In the genomic region with DNA sequence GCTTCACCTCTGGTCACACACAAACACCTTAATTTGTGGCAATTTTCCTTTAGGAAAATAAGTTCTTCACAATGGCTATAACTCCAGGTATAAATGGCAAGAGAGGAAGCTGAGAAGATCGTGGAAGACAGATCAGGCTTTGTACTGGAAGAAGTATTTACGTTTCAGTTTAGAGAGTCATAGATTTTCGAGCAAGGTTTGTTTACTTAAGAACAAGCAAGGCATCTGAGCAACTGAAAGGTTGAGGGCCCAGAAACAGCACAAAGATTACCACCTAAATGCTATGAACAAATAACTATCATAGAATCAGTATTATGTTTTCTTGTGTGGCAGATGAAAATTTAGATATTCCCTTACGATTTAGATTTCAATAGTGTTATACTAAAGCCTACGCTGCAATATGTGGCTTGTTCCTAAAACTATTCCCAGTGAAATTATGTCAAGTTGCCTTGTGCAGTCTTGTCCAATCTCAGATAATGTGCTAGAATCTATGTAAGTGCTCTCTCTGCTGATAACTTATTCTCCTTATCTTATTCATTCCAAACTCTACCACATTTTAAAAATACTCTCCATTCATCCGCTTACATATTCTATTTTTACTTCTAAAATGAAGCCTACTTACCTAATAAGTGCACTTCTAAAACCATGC, we compare ENCODE assay signal across 15 cellular contexts. TPM values are rescaled to one million over a fixed set of nuclear protein-coding genes. Genes with fewer than 3 reads are reported as not detected.
DNase-seq lines count a peak whose midpoint lies in the region; ATAC-seq, FAIRE-seq and TF ChIP-seq lines count a peak whose summit lies in the region.
"Had no signal": no experiment of that assay in that cellular context is flagged by ENCODE, and none has a peak within 500 bp of the region (broad histone marks: within the 10 kb centered on the region; RNA-seq: fewer than 3 reads in every experiment).

No MANE protein-coding gene starts in this region.

- no peak overlapping the region for H3K4me2 ChIP-seq in GM12878 (ENCODE audit: control insufficient read depth, insufficient read depth)

- H3K27ac ChIP-seq in 22Rv1, result peak overlapping the region; percentile 25; the same call in 1 of the 2 replicates
- H3K27ac ChIP-seq in GM12878 (ENCODE audit: control insufficient read depth, insufficient read depth), result no peak overlapping the region
- no peak overlapping the region for H3K27ac ChIP-seq in right lobe of liver
- no peak overlapping the region for H3K27ac ChIP-seq in right atrium auricular region
- H3K27ac ChIP-seq: SK-N-MC had no signal

- 66% methylated on average over 6 of the region's 6 CpGs for WGBS in GM12878 (ENCODE audit: insufficient coverage, insufficient replicate concordance, low lambda C conversion rate, missing lambda C conversion rate)
- WGBS in right lobe of liver (ENCODE audit: insufficient coverage, low coverage, low lambda C conversion rate, missing lambda C conversion rate), result 52% methylated on average over 6 of the region's 6 CpGs

- SMC1A ChIA-PET in GM12878 (lab: Charles Lee; ENCODE audit: uncharacterized antibody, unreplicated experiment), result no interaction called here

- TF ChIP-seq POLR2A in GM12878 (IDR thresholded peaks at IDR 0.05; ENCODE audit: low read depth, low read length), result no peak
- TF ChIP-seq POLR2A in right lobe of liver (IDR thresholded peaks at IDR 0.05), result no peak

- peaks cover under 1% of the 10 kb centered on the region for H3K4me1 Mint-ChIP-seq in activated CD4-positive, alpha-beta memory T cell treated with anti-CD3 and anti-CD28 coated beads, Interleukin-2, amount 10 ng/mL, durations not matched to agents 7 days and 5 days

- DNase-seq in GM18507 (ENCODE audit: extremely low spot score, insufficient read length, low read depth), result no peak
- no peak for DNase-seq in GM12878 (ENCODE audit: low read depth, low spot score)
- DNase-seq in right lobe of liver, result no peak
- no peak for DNase-seq in NCI-H446 (lab: John Stamatoyannopoulos, UW)
- no peak for DNase-seq in right atrium auricular region (ENCODE audit: low spot score)
- no peak for DNase-seq in activated CD4-positive, alpha-beta memory T cell treated with anti-CD3 and anti-CD28 coated beads, Interleukin-2, amount 10 ng/mL, durations not matched to agents 7 days and 5 days
- DNase-seq: AML-193, Caco-2, H9, Karpas-422, NCI-H187 treated with DMSO at 0.1 percent for 48 hours, NCI-H69 had no signal

- no peak overlapping the region for H3K4me3 ChIP-seq in GM12878
- H3K4me3 ChIP-seq in right lobe of liver, result no peak overlapping the region
- no peak overlapping the region for H3K4me3 ChIP-seq in right atrium auricular region
- H3K4me3 ChIP-seq: SK-N-MC had no signal

- no peak overlapping the region for H3K9ac ChIP-seq in GM12878 (ENCODE audit: control insufficient read depth, insufficient read depth, low read length)

- no peak for TF ChIP-seq RAD21 in GM12878 (IDR thresholded peaks at IDR 0.05; ENCODE audit: insufficient read depth, low read depth, low read length)

- H3K27me3 Mint-ChIP-seq in activated CD4-positive, alpha-beta memory T cell treated with anti-CD3 and anti-CD28 coated beads, Interleukin-2, amount 10 ng/mL, durations not matched to agents 7 days and 5 days, result peaks cover under 1% of the 10 kb centered on the region

- POLR2A ChIA-PET in GM12878 (lab: Charles Lee), result no interaction called here
- POLR2A ChIA-PET in activated CD4-positive, alpha-beta memory T cell treated with anti-CD3 and anti-CD28 coated beads, Interleukin-2, amount 10 ng/mL, durations not matched to agents 7 days and 5 days (lab: Charles Lee), result no interaction called here

- no peaks in the 10 kb centered on the region for H3K27me3 ChIP-seq in GM12878 (replicated peaks in 1 of 2; ENCODE audit: control insufficient read depth in 2 of 2, insufficient read depth in 2 of 2, low read length in 1 of 2)
- no peaks in the 10 kb centered on the region for H3K27me3 ChIP-seq in right lobe of liver
- H3K27me3 ChIP-seq in right atrium auricular region, result no peaks in the 10 kb centered on the region

- no peak for TF ChIP-seq EP300 in GM12878 (IDR thresholded peaks at IDR 0.05; ENCODE audit: borderline replicate concordance in 1 of 2, control insufficient read depth in 1 of 2, low read depth in 2 of 2, low read length in 2 of 2)

- BruUV-seq in GM12878 (replicated peaks; lab: Mats Ljungman, UMichigan), result no TSS peak

- H4K20me1 ChIP-seq in GM12878 (ENCODE audit: control insufficient read depth, insufficient read depth), result no peaks in the 10 kb centered on the region

- no peaks in the 10 kb centered on the region for H3K36me3 Mint-ChIP-seq in activated CD4-positive, alpha-beta memory T cell treated with anti-CD3 and anti-CD28 coated beads, Interleukin-2, amount 10 ng/mL, durations not matched to agents 7 days and 5 days (ENCODE audit: low read depth)

- intact Hi-C loops in GM12878 (cut with micrococcal nuclease; ENCODE audit: unreplicated experiment), result no loop called here
- intact Hi-C loops in right lobe of liver (cut with DNase I), result no loop called here

- FAIRE-seq in GM18507 (lab: Jason Lieb, UNC) (peak; percentile 36), GM12878 (lab: Jason Lieb, UNC) (no peak)

- H3K27ac Mint-ChIP-seq in activated CD4-positive, alpha-beta memory T cell treated with anti-CD3 and anti-CD28 coated beads, Interleukin-2, amount 10 ng/mL, durations not matched to agents 7 days and 5 days, result no peak overlapping the region

- H3K36me3 ChIP-seq in GM12878 (ENCODE audit: control insufficient read depth in 2 of 2, insufficient read depth in 2 of 2, low read length in 1 of 2), result no peaks in the 10 kb centered on the region
- H3K36me3 ChIP-seq in right lobe of liver, result no peaks in the 10 kb centered on the region
- no peaks in the 10 kb centered on the region for H3K36me3 ChIP-seq in right atrium auricular region

- peak overlapping the region; percentile 40 for H2AFZ ChIP-seq in GM12878 (ENCODE audit: control insufficient read depth, low read depth, low read length)

- H3K9me3 Mint-ChIP-seq in activated CD4-positive, alpha-beta memory T cell treated with anti-CD3 and anti-CD28 coated beads, Interleukin-2, amount 10 ng/mL, durations not matched to agents 7 days and 5 days, result no peaks in the 10 kb centered on the region
- H3K9me3 Mint-ChIP-seq: H9 had no signal

- no peaks in the 10 kb centered on the region for H3K9me3 ChIP-seq in GM12878 (replicated peaks; ENCODE audit: control insufficient read depth, insufficient read depth, low read length)
- no peaks in the 10 kb centered on the region for H3K9me3 ChIP-seq in right lobe of liver
- H3K9me3 ChIP-seq in right atrium auricular region, result no peaks in the 10 kb centered on the region
- H3K9me3 ChIP-seq: Caco-2 had no signal

- TF ChIP-seq CTCF in 22Rv1 (IDR thresholded peaks at IDR 0.05) (no peak), GM12878 (IDR thresholded peaks at IDR 0.05 in 2 of 3, conservative IDR thresholded peaks at IDR 0.05 in 1 of 3; ENCODE audit: control insufficient read depth in 2 of 3, extremely low read depth in 1 of 3, insufficient read depth in 1 of 3, low read depth in 3 of 3, low read length in 3 of 3) (no peak), right lobe of liver (IDR thresholded peaks at IDR 0.05) (no peak), right atrium auricular region (IDR thresholded peaks at IDR 0.05) (no peak)

- RAD21 ChIA-PET in GM12878 (lab: Charles Lee; ENCODE audit: unreplicated experiment), result no interaction called here

- peak; percentile 22; the same call in 2 of the 3 replicates for ATAC-seq in GM12878
- peak; percentile 54 to 74 (median 64) for ATAC-seq in right lobe of liver
- no peak for ATAC-seq in GM21576 (IDR thresholded peaks at IDR 0.05; ENCODE audit: unreplicated experiment)

- no peaks in the 10 kb centered on the region for H3K79me2 ChIP-seq in GM12878 (ENCODE audit: control insufficient read depth, insufficient read depth, low read length)

- CTCF ChIA-PET in GM12878 (lab: Yijun Ruan, JAX), result interaction anchor here (0.9 to 1.0 kb wide), 2 partner anchors 8 to 9 kb away, joined by 3 to 4 read pairs; no protein-coding TSS in a partner anchor
- CTCF ChIA-PET in activated CD4-positive, alpha-beta memory T cell treated with anti-CD3 and anti-CD28 coated beads, Interleukin-2, amount 10 ng/mL, durations not matched to agents 7 days and 5 days (lab: Charles Lee), result no interaction called here

- in situ Hi-C loops in GM12878 (cut with MboI), result no loop called here

- no peak overlapping the region for H3K4me3 Mint-ChIP-seq in activated CD4-positive, alpha-beta memory T cell treated with anti-CD3 and anti-CD28 coated beads, Interleukin-2, amount 10 ng/mL, durations not matched to agents 7 days and 5 days
- H3K4me3 Mint-ChIP-seq: H9 had no signal

- no peaks in the 10 kb centered on the region for H3K4me1 ChIP-seq in GM12878 (ENCODE audit: control insufficient read depth, insufficient read depth, low read length)
- H3K4me1 ChIP-seq in right lobe of liver, result no peaks in the 10 kb centered on the region
- H3K4me1 ChIP-seq in right atrium auricular region, result no peaks in the 10 kb centered on the region
- H3K4me1 ChIP-seq: Caco-2 had no signal

TF ChIP-seq in GM12878, 131 proteins besides CTCF, POLR2A, EP300 and RAD21 (continues in another document):
- TF ChIP-seq YBX1 (IDR thresholded peaks at IDR 0.05) (no peak), POLR2AphosphoS5 (IDR thresholded peaks at IDR 0.05; ENCODE audit: low read length) (no peak)

RNA-seq across cellular contexts. Expression of a gene that starts 6.7 kb away (rescaled TPM):
- 0.17 and 0.19 TPM in 2 replicates for total RNA-seq in GM12878 (2013; cell fraction: nucleolus; rRNA removed)
- 0.93 and 0.96 TPM in 2 replicates for total RNA-seq in GM12878 (2014; rRNA removed)
- 0.81 and 0.92 TPM in 2 replicates for total RNA-seq in GM12878 (2014; rRNA removed; fragmentation: Illumina TruSeq; extraction: Trizol)
- 0.72 and 0.87 TPM in 2 replicates for total RNA-seq in GM12878 (2021)
- 0.20 TPM for polyA plus RNA-seq in GM12878 (2011; ENCODE audit: low read depth)
- 3.9 and 5.8 TPM in 2 replicates for polyA plus RNA-seq in GM12878 (2011; rRNA removed)
- 1.7 TPM in 2 replicates for polyA plus RNA-seq in GM12878 (2011; cell fraction: cytosol; rRNA removed)
- polyA plus RNA-seq in GM12878 (2011; cell fraction: nucleus; rRNA removed), result 1.4 and 1.7 TPM in 2 replicates
- 0.34 and 0.56 TPM in 2 replicates for polyA plus RNA-seq in GM12878 (2012)
- 0.85 and 1.0 TPM in 2 replicates for polyA plus RNA-seq in GM12878 (2014; fragmentation: Illumina TruSeq; extraction: Trizol)
- under 1 TPM; 0.14 to 0.20 TPM for polyA plus RNA-seq in GM12878 (2014; fragmentation: Nextera tagmentation; extraction: Ambion mirVana)
- 0.58 and 0.85 TPM in 2 replicates for polyA plus RNA-seq in GM12878 (2014; rRNA removed)
- under 1 TPM; 0.12 to 0.14 TPM for polyA plus RNA-seq in GM12878 (2016; fragmentation: Nextera tagmentation; extraction: Ambion mirVana)
- 3.9 and 4.5 TPM in 2 replicates for polyA minus RNA-seq in GM12878 (2011; rRNA and poly(A)+ RNA removed)
- 1.6 and 3.0 TPM in 2 replicates for polyA minus RNA-seq in GM12878 (2011; cell fraction: cytosol; rRNA and poly(A)+ RNA removed)
- polyA minus RNA-seq in GM12878 (2011; cell fraction: nucleus; rRNA and poly(A)+ RNA removed), result 2.4 and 3.6 TPM in 2 replicates
- total RNA-seq in right lobe of liver, result 10 to 100 TPM in 1 of 6 experiments, 1 to 10 TPM in 5; 2.0 to 10.5 (median 5.5) TPM
- total RNA-seq in right atrium auricular region, result under 1 TPM; 0.08 to 0.22 TPM
- total RNA-seq in activated CD4-positive, alpha-beta memory T cell treated with anti-CD3 and anti-CD28 coated beads, Interleukin-2, amount 10 ng/mL, durations not matched to agents 7 days and 5 days, result 1 to 10 TPM; 3.6 TPM
